8 cellular contexts compared by ENCODE assay signal in the genomic region with DNA sequence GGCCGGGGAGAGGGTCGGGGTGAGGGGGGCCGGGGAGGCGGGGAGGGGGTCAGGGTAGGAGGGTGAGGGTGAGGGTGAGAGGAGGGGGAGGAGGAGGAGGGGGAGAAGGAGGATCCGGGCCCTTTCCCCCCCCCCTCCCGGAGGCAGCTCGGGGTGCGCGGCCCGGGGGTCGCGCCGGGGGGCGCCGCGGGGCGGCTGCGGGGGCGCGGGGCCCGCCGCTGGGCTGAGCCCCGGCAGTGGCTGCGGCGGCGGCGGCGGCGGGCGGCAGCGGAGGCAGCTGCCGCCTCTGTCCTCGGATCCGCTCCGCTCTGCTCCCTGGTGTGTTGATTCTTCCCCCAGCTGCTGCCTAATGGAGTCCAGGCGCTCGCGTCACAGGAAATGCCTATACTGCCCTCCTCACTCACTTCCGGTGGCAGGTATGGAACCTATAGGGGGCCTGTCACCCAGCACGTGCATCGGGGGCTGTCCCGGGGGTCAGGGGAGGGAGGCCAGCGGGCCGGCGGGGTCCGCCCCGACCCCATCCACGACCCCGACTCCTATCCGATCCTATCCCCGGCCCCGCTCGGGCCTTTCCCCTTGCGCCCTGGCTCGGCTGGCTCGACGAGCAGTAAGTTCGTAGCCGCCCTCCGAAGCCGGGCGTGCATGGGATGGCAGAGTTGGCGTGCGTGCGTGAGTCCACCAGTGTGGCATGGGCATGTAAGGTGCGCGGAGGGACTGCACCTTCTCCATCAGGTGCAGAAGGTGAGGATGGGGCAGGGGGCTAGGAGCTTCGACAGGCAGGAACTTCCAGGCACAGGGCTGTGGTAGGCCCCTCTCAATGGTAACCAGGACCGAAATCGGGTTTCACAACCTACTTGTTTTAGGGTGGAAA. TPM values are rescaled to one million over a fixed set of nuclear protein-coding genes. Genes with fewer than 3 reads are reported as not detected.
DNase-seq lines count a peak whose midpoint lies in the region; ATAC-seq and TF ChIP-seq lines count a peak whose summit lies in the region.

Gene WDR26 (minus strand): TSS at position 351 of the 871 bp plus-strand sequence.

- H3K27ac ChIP-seq in right cardiac atrium (ENCODE audit: low read length) (peak within 1 kb of the TSS; percentile 86), uterus (peak within 1 kb of the TSS; percentile 98 to 99)

- under 1% methylated on average over 64 of the region's 70 CpGs for WGBS in right cardiac atrium

- TF ChIP-seq POLR2A in uterus (IDR thresholded peaks at IDR 0.05) = peak; percentile 59 to 61

- H3K27me3 ChIP-seq in right cardiac atrium (ENCODE audit: control insufficient read depth, insufficient read depth) (no peaks in the 10 kb centered on the region), uterus (no peaks in the 10 kb centered on the region)

- DNase-seq in NCI-H1694 treated with DMSO at 0.1 percent for 48 hours (lab: John Stamatoyannopoulos, UW) (peak; percentile 83), T-helper 2 cell (peak; percentile 57 to 93 (median 81)), amygdala (lab: John Stamatoyannopoulos, UW) (peak in 55 of 56 donors; percentile 39 to 89 (median 73)), right cardiac atrium (peak; percentile 72 to 91 (median 87)), pulmonary artery endothelial cell (ENCODE audit: low read depth, low spot score) (no peak), uterus (peak; percentile 66 to 77)

- H3K4me3 ChIP-seq in right cardiac atrium (ENCODE audit: low read length) (peak within 1 kb of the TSS; percentile 81), uterus (peak within 1 kb of the TSS; percentile 86 to 94)

- H3K4me1 ChIP-seq in right cardiac atrium (ENCODE audit: control insufficient read depth, insufficient read depth, low read length) (no peaks in the 10 kb centered on the region), uterus (peaks cover 7 to 11% of the 10 kb centered on the region in 2 donors)

- peak in 2 of 4 experiments; percentile 6 to 8 for TF ChIP-seq CTCF in uterus (IDR thresholded peaks at IDR 0.05)

- intact Hi-C loops in right cardiac atrium (cut with DNase I) (no loop called here), uterus (cut with DNase I; ENCODE audit: low total_unique reads) (no loop called here)

- H3K9me3 ChIP-seq in right cardiac atrium (ENCODE audit: control insufficient read depth, low read length) = no peaks in the 10 kb centered on the region
- no peaks in the 10 kb centered on the region for H3K9me3 ChIP-seq in uterus

- ATAC-seq in GM18499 (IDR thresholded peaks at IDR 0.05; ENCODE audit: insufficient read depth, unreplicated experiment) (peak; percentile 80), HG02852 (IDR thresholded peaks at IDR 0.05; ENCODE audit: unreplicated experiment) (peak; percentile 90), right cardiac atrium (peak; percentile 87 to 88)

- no peaks in the 10 kb centered on the region for H3K36me3 ChIP-seq in uterus

RNA-seq across cellular contexts. Expression of gene WDR26, which starts in this region (rescaled TPM):
- total RNA-seq in right cardiac atrium (10 to 100 TPM; 53.1 to 67.0 (median 60.8) TPM), pulmonary artery endothelial cell (59.7 and 61.0 TPM in 2 replicates), uterus (10 to 100 TPM; 45.9 to 76.9 (median 65.7) TPM)
- polyA plus RNA-seq in right cardiac atrium = 29.7 TPM
